ENCODE assay signal across 8 cellular contexts in genomic region chr2:216113572-216113971, GRCh38. TPM values are rescaled to one million over a fixed set of nuclear protein-coding genes. Genes with fewer than 3 reads are reported as not detected.
DNase-seq lines count a peak whose midpoint lies in the region; ATAC-seq and TF ChIP-seq lines count a peak whose summit lies in the region.

No MANE protein-coding gene starts in this region.

- peaks cover 0 to 77% (median 39%) of the 10 kb centered on the region in 9 donors for H3K36me3 ChIP-seq in heart right ventricle

- WGBS in heart right ventricle, 2 donors = 87 to 91% methylated on average over 3 of the region's 3 CpGs

- peak overlapping the region; percentile 33 for H3K4me3 Mint-ChIP-seq in glutamatergic neuron (ENCODE audit: unreplicated experiment)

- no peaks in the 10 kb centered on the region for H3K9me3 ChIP-seq in heart right ventricle

- intact Hi-C loops in heart right ventricle (cut with DNase I) (loop anchor here in 2 of 10 donors (5.0 to 10.0 kb wide), 2 partner anchors 299 to 301 kb away; partner anchors contain the start of gene SMARCAL1 (in 2 of the 2)), left colon (cut with DNase I, micrococcal nuclease) (no loop called here)

- peaks cover 19% of the 10 kb centered on the region for H3K27me3 Mint-ChIP-seq in glutamatergic neuron (ENCODE audit: unreplicated experiment)

- H3K27ac Mint-ChIP-seq in glutamatergic neuron (ENCODE audit: unreplicated experiment) = peak overlapping the region; percentile 80

- no peaks in the 10 kb centered on the region for H3K27me3 ChIP-seq in heart right ventricle

- DNase-seq in glutamatergic neuron = no peak
- DNase-seq in heart right ventricle = no peak
- DNase-seq in HuH-7.5 (ENCODE audit: low spot score) = no peak
- no peak for DNase-seq in effector CD4-positive, alpha-beta T cell
- no peak for DNase-seq in left colon

- peaks cover 23% of the 10 kb centered on the region for H3K9me3 Mint-ChIP-seq in glutamatergic neuron (ENCODE audit: unreplicated experiment)

- peak; percentile 55 for ATAC-seq in GM18508 (IDR thresholded peaks at IDR 0.05; ENCODE audit: insufficient read depth, unreplicated experiment)
- peak; percentile 68 for ATAC-seq in GM21526 (IDR thresholded peaks at IDR 0.05; ENCODE audit: low FRiP score, unreplicated experiment)
- peak; percentile 61 for ATAC-seq in HG03521 (IDR thresholded peaks at IDR 0.05; ENCODE audit: unreplicated experiment)
- ATAC-seq in heart right ventricle = no peak
- no peak for ATAC-seq in left colon

- no peak for TF ChIP-seq CTCF in glutamatergic neuron (IDR thresholded peaks at IDR 0.05; ENCODE audit: partially characterized antibody, unreplicated experiment)
- TF ChIP-seq CTCF in heart right ventricle (IDR thresholded peaks at IDR 0.05) = no peak

- no peaks in the 10 kb centered on the region for H3K36me3 Mint-ChIP-seq in glutamatergic neuron (ENCODE audit: unreplicated experiment)

- H3K27ac ChIP-seq in heart right ventricle = no peak overlapping the region

- H3K4me3 ChIP-seq in heart right ventricle = no peak overlapping the region

- H3K4me1 ChIP-seq in heart right ventricle = peaks cover 3 to 84% (median 51%) of the 10 kb centered on the region in 9 donors

- peaks cover 67% of the 10 kb centered on the region for H3K4me1 Mint-ChIP-seq in glutamatergic neuron (ENCODE audit: low read depth, unreplicated experiment)

RNA-seq across cellular contexts. Expression of gene XRCC5, which starts 4.4 kb away (rescaled TPM):
- total RNA-seq in glutamatergic neuron (ENCODE audit: unreplicated experiment) = 254 TPM
- total RNA-seq in heart right ventricle = 100 to 1,000 TPM; 112 to 163 (median 137) TPM
- polyA plus RNA-seq in heart right ventricle = 10 to 100 TPM; 35.6 to 77.5 TPM
- total RNA-seq in left colon = 100 to 1,000 TPM; 163 to 189 TPM

RNA-seq across cellular contexts. Expression of gene TMEM169, which starts 31.9 kb away (rescaled TPM):
- total RNA-seq in glutamatergic neuron (ENCODE audit: unreplicated experiment) (166 TPM), heart right ventricle (under 1 TPM in 8 of 10 donors, not detected in 2; 0.11 to 0.97 (median 0.23) TPM), left colon (under 1 TPM; 0.22 to 0.37 TPM)
- polyA plus RNA-seq in heart right ventricle = under 1 TPM; 0.10 to 0.15 TPM

RNA-seq across cellular contexts. Expression of gene PECR, which starts 32.0 kb away (rescaled TPM):
- total RNA-seq in glutamatergic neuron (ENCODE audit: unreplicated experiment) (33.0 TPM), heart right ventricle (1 to 10 TPM; 3.3 to 6.6 (median 4.1) TPM), left colon (10 to 100 TPM; 20.2 to 26.6 TPM)
- 1 to 10 TPM; 2.0 to 4.4 TPM for polyA plus RNA-seq in heart right ventricle

Comparison
In these comparisons a context has a peak if more than half of its experiments do, and no peak if none do; other contexts are left out.
1. ATAC-seq: peak in GM18508 (single experiment), GM21526 (single experiment) and HG03521 (single experiment); none in heart right ventricle (0 of 8) and left colon (single experiment).
2. RNA of gene TMEM169, which starts 31.9 kb away (total RNA-seq): 166 TPM in glutamatergic neuron (single experiment); 0.22 to 0.37 TPM in left colon and 0.11 to 0.97 TPM in heart right ventricle; every median in the first group is over 10 times any median in the second.